In the genomic region with DNA sequence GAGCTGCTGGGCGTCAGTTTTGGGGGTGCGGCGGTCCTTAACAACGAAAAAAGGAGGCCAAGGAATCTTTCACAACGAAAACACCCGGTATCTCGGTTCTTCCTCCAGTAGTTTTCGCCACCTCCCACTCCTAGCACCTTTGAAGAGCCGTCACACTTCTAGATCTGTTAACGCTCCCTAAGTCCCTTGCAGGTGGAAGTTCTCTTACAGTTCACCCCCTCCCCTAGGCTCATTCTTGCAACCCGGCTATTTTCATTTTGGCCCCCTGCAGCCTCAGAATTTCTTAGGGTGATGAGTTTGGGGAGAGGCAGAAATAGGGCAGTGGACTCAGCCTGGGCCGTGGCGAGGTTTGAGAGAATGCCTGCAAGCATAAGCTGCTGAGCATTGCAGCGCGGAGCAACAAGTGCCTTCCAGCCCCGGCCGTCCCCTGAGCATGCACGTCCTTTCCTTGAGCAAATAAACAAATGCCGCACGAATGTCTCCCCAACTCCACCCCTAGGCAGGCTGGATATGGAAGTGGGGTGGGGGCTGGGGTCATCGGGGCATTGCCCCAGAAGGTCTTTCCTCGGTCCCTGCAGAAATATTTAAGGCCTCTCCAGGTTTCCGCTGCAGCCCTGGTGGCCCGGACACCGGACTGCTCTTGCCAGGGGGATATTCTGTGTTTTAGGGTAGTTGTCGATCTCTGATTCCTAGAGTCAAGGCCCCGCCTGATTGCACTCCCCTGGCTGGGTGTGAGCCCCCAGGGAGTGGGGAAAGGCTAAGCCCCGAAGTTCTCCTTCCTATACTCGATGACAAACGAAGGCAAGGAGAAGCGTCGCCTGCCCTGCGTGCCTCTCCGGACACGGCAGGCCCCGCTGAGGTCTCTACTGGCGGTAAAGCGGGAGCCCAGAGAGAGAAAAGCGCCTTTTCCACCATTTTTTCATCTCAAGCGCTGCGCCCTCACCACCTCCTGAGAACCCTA, we compare ENCODE assay signal across 1 cellular context.
TF ChIP-seq lines count a peak whose summit lies in the region.

No MANE protein-coding gene starts in this region.

TF ChIP-seq in HEK293T, 16 proteins besides CTCF, POLR2A, EP300 and RAD21 (continued from another document):
- TF ChIP-seq BHLHE40 (IDR thresholded peaks at IDR 0.05; ENCODE audit: borderline replicate concordance), result no peak
